27 cellular contexts compared by ENCODE assay signal in the genomic region with DNA sequence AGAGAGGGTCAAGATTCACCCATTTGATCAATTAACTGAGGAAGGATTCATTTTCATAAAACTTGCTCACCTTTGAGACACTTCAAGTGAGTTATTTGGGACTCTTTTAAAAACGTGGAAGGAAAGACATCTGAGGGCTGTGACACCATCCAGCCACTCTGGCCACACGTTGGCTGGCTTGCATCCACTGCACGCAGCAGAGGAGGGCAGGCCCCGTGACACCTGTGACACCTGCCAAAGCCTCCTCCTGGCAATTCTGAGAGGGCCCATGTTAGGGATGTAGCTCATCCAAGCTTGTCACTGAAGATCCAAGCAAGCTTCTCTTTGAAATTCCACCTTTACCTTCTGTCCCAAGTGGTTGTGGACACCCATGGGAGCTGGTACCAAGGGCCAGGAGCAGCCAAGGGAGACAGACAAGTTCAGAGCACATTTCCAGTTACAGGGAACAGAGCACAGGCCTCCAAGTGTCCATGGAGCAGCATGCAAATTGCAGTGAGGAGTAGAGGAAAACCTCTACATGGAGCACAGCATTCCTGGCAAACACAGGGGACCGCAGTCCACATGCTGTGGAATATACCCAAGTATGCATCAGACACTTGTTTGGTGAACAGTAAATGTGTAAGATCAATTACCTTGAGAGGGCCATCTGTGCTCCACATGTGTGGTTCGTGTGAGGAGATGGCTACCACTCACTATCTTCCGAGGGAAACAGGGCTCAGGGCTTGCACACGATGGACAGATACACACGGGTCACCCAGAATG. TPM values are rescaled to one million over a fixed set of nuclear protein-coding genes. Genes with fewer than 3 reads are reported as not detected.
DNase-seq lines count a peak whose midpoint lies in the region; ATAC-seq, FAIRE-seq and TF ChIP-seq lines count a peak whose summit lies in the region.
"Had no signal": no experiment of that assay in that cellular context is flagged by ENCODE, and none has a peak within 500 bp of the region (broad histone marks: within the 10 kb centered on the region; RNA-seq: fewer than 3 reads in every experiment).

No MANE protein-coding gene starts in this region.

- FAIRE-seq in D721Med (lab: Jason Lieb, UNC): no peak
- FAIRE-seq: A549, RCC 7860 had no signal

- no peak for TF ChIP-seq CTCF in AG10803 (conservative IDR thresholded peaks at IDR 0.05; ENCODE audit: low read length)
- no peak for TF ChIP-seq CTCF in fibroblast of mammary gland (conservative IDR thresholded peaks at IDR 0.05; ENCODE audit: control insufficient read depth, insufficient read depth, low read depth, low read length)
- TF ChIP-seq CTCF in D721Med (IDR thresholded peaks at IDR 0.05; ENCODE audit: insufficient read depth, missing control alignments): no peak
- no peak for TF ChIP-seq CTCF in mucosa of descending colon (IDR thresholded peaks at IDR 0.05)

- intact Hi-C loops in mucosa of descending colon (cut with DNase I, micrococcal nuclease): no loop called here

- CTCF ChIA-PET in activated CD4-positive, alpha-beta memory T cell treated with anti-CD3 and anti-CD28 coated beads, Interleukin-2, amount 10 ng/mL, durations not matched to agents 7 days and 5 days (lab: Charles Lee): no interaction called here

- no peak overlapping the region for H3K4me3 Mint-ChIP-seq in activated CD4-positive, alpha-beta memory T cell treated with anti-CD3 and anti-CD28 coated beads, Interleukin-2, amount 10 ng/mL, durations not matched to agents 7 days and 5 days
- H3K4me3 Mint-ChIP-seq: CD4-positive, alpha-beta T cell; HFFc6 had no signal

- ATAC-seq in SK-N-SH treated with all-trans-retinoic acid at 6 μM for 48 hours (peak; percentile 23; the same call in 2 of the 3 replicates), mucosa of descending colon (no peak)
- ATAC-seq: A549 had no signal

- DNase-seq in AG10803 (ENCODE audit: low read depth) (peak; percentile 89), NCI-H524 (lab: John Stamatoyannopoulos, UW) (peak; percentile 48 to 63), fibroblast of mammary gland (ENCODE audit: low read depth) (peak; percentile 36), MV-4-11 (lab: John Stamatoyannopoulos, UW) (no peak), D721Med (ENCODE audit: insufficient read length, low spot score) (no peak), mucosa of descending colon (no peak)
- DNase-seq in activated CD4-positive, alpha-beta memory T cell treated with anti-CD3 and anti-CD28 coated beads, Interleukin-2, amount 10 ng/mL, durations not matched to agents 7 days and 5 days: no peak
- DNase-seq: CD4-positive, alpha-beta T cell; COR-L47; DMS153; GF-D8; H7; HFFc6; Kasumi-1; NCI-H1417; NCI-H187 treated with DMSO at 0.1 percent for 48 hours; NCI-H2107; NCI-H446 treated with DMSO at 0.1 percent for 48 hours; NCI-H774; Right ventricle myocardium superior; SW 1271 had no signal

- H3K4me1 ChIP-seq in mucosa of descending colon (ENCODE audit: low read depth): peaks cover 4% of the 10 kb centered on the region
- H3K4me1 ChIP-seq: A549, BLaER1 had no signal

- peaks cover 32% of the 10 kb centered on the region for H3K27me3 Mint-ChIP-seq in activated CD4-positive, alpha-beta memory T cell treated with anti-CD3 and anti-CD28 coated beads, Interleukin-2, amount 10 ng/mL, durations not matched to agents 7 days and 5 days

- H3K4me3 ChIP-seq in AG10803 (ENCODE audit: low read length) (no peak overlapping the region), fibroblast of mammary gland (ENCODE audit: control insufficient read depth, low read depth, low read length) (no peak overlapping the region), mucosa of descending colon (no peak overlapping the region)
- H3K4me3 ChIP-seq: A549, BLaER1 had no signal

- no peaks in the 10 kb centered on the region for H3K9me3 Mint-ChIP-seq in activated CD4-positive, alpha-beta memory T cell treated with anti-CD3 and anti-CD28 coated beads, Interleukin-2, amount 10 ng/mL, durations not matched to agents 7 days and 5 days
- H3K9me3 Mint-ChIP-seq: CD4-positive, alpha-beta T cell; HFFc6 had no signal

- H3K36me3 Mint-ChIP-seq in activated CD4-positive, alpha-beta memory T cell treated with anti-CD3 and anti-CD28 coated beads, Interleukin-2, amount 10 ng/mL, durations not matched to agents 7 days and 5 days (ENCODE audit: low read depth): no peaks in the 10 kb centered on the region

- POLR2A ChIA-PET in activated CD4-positive, alpha-beta memory T cell treated with anti-CD3 and anti-CD28 coated beads, Interleukin-2, amount 10 ng/mL, durations not matched to agents 7 days and 5 days (lab: Charles Lee): no interaction called here

- no peaks in the 10 kb centered on the region for H3K36me3 ChIP-seq in mucosa of descending colon (ENCODE audit: low read depth)
- H3K36me3 ChIP-seq: BLaER1 had no signal

- H3K4me1 Mint-ChIP-seq in activated CD4-positive, alpha-beta memory T cell treated with anti-CD3 and anti-CD28 coated beads, Interleukin-2, amount 10 ng/mL, durations not matched to agents 7 days and 5 days: no peaks in the 10 kb centered on the region

- H3K27ac Mint-ChIP-seq in activated CD4-positive, alpha-beta memory T cell treated with anti-CD3 and anti-CD28 coated beads, Interleukin-2, amount 10 ng/mL, durations not matched to agents 7 days and 5 days: no peak overlapping the region
- H3K27ac Mint-ChIP-seq: CD4-positive, alpha-beta T cell; HFFc6 had no signal

- H3K9me3 ChIP-seq in mucosa of descending colon: no peaks in the 10 kb centered on the region
- H3K9me3 ChIP-seq: A549, BLaER1 had no signal

TF ChIP-seq in SK-N-SH treated with all-trans-retinoic acid at 6 μM for 48 hours, 23 proteins besides CTCF, POLR2A, EP300 and RAD21 (continues in another document):
- TF ChIP-seq ARNTL (CRISPR knock-in tag; IDR thresholded peaks at IDR 0.05; ENCODE audit: borderline replicate concordance, low read depth) (no peak), ZC3H10 (CRISPR knock-in tag; IDR thresholded peaks at IDR 0.05) (no peak), CSDC2 (CRISPR knock-in tag; IDR thresholded peaks at IDR 0.05) (no peak), ZNF565 (CRISPR knock-in tag; conservative IDR thresholded peaks at IDR 0.05; ENCODE audit: low read depth) (no peak), ESRRG (CRISPR knock-in tag; IDR thresholded peaks at IDR 0.05) (no peak), RARB (CRISPR knock-in tag; IDR thresholded peaks at IDR 0.05) (no peak), PPARA (CRISPR knock-in tag; IDR thresholded peaks at IDR 0.05; ENCODE audit: borderline replicate concordance) (no peak), ZNF70 (CRISPR knock-in tag; IDR thresholded peaks at IDR 0.05) (no peak), TOX (CRISPR knock-in tag; IDR thresholded peaks at IDR 0.05; ENCODE audit: borderline replicate concordance) (no peak), ISL1 (CRISPR knock-in tag; IDR thresholded peaks at IDR 0.05) (no peak), BACH2 (CRISPR knock-in tag; IDR thresholded peaks at IDR 0.05; ENCODE audit: borderline replicate concordance) (no peak)
- TF ChIP-seq, protein P1, sequence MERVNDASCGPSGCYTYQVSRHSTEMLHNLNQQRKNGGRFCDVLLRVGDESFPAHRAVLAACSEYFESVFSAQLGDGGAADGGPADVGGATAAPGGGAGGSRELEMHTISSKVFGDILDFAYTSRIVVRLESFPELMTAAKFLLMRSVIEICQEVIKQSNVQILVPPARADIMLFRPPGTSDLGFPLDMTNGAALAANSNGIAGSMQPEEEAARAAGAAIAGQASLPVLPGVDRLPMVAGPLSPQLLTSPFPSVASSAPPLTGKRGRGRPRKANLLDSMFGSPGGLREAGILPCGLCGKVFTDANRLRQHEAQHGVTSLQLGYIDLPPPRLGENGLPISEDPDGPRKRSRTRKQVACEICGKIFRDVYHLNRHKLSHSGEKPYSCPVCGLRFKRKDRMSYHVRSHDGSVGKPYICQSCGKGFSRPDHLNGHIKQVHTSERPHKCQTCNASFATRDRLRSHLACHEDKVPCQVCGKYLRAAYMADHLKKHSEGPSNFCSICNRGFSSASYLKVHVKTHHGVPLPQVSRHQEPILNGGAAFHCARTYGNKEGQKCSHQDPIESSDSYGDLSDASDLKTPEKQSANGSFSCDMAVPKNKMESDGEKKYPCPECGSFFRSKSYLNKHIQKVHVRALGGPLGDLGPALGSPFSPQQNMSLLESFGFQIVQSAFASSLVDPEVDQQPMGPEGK (CRISPR knock-in tag; IDR thresholded peaks at IDR 0.05; ENCODE audit: borderline replicate concordance): no peak
- TF ChIP-seq, protein P2, sequence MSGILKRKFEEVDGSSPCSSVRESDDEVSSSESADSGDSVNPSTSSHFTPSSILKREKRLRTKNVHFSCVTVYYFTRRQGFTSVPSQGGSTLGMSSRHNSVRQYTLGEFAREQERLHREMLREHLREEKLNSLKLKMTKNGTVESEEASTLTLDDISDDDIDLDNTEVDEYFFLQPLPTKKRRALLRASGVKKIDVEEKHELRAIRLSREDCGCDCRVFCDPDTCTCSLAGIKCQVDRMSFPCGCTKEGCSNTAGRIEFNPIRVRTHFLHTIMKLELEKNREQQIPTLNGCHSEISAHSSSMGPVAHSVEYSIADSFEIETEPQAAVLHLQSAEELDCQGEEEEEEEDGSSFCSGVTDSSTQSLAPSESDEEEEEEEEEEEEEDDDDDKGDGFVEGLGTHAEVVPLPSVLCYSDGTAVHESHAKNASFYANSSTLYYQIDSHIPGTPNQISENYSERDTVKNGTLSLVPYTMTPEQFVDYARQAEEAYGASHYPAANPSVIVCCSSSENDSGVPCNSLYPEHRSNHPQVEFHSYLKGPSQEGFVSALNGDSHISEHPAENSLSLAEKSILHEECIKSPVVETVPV (CRISPR knock-in tag; IDR thresholded peaks at IDR 0.05): no peak
- TF ChIP-seq, protein P3, sequence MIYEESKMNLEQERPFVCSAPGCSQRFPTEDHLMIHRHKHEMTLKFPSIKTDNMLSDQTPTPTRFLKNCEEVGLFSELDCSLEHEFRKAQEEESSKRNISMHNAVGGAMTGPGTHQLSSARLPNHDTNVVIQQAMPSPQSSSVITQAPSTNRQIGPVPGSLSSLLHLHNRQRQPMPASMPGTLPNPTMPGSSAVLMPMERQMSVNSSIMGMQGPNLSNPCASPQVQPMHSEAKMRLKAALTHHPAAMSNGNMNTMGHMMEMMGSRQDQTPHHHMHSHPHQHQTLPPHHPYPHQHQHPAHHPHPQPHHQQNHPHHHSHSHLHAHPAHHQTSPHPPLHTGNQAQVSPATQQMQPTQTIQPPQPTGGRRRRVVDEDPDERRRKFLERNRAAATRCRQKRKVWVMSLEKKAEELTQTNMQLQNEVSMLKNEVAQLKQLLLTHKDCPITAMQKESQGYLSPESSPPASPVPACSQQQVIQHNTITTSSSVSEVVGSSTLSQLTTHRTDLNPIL (CRISPR knock-in tag; IDR thresholded peaks at IDR 0.05; ENCODE audit: low read depth): no peak

RNA-seq across cellular contexts. Expression of a gene that starts 4.7 kb away (rescaled TPM):
- total RNA-seq in mucosa of descending colon: 100 to 1,000 TPM; 107 to 326 (median 174) TPM
- not detected for total RNA-seq in activated CD4-positive, alpha-beta memory T cell treated with anti-CD3 and anti-CD28 coated beads, Interleukin-2, amount 10 ng/mL, durations not matched to agents 7 days and 5 days
- total RNA-seq: CD4-positive, alpha-beta T cell; H7; OCI-LY7; Right ventricle myocardium superior; SK-MEL-5 had no signal

RNA-seq across cellular contexts. Expression of a gene that starts 16.9 kb away (rescaled TPM):
- total RNA-seq in mucosa of descending colon: 10 to 100 TPM; 32.1 to 55.5 (median 34.4) TPM
- 10 to 100 TPM; 35.8 to 37.7 TPM for total RNA-seq in activated CD4-positive, alpha-beta memory T cell treated with anti-CD3 and anti-CD28 coated beads, Interleukin-2, amount 10 ng/mL, durations not matched to agents 7 days and 5 days

Comparison
In these comparisons a context has a peak if more than half of its experiments do, and no peak if none do; other contexts are left out.
1. DNase-seq: peak in AG10803 (single experiment), NCI-H524 (2 of 2) and fibroblast of mammary gland (single experiment); none in MV-4-11 (single experiment), D721Med (single experiment), mucosa of descending colon (0 of 3) and activated CD4-positive, alpha-beta memory T cell treated with anti-CD3 and anti-CD28 coated beads, Interleukin-2, amount 10 ng/mL, durations not matched to agents 7 days and 5 days (single experiment).
2. RNA of a gene that starts 4.7 kb away (total RNA-seq): 107 to 326 TPM in mucosa of descending colon; not detected in activated CD4-positive, alpha-beta memory T cell treated with anti-CD3 and anti-CD28 coated beads, Interleukin-2, amount 10 ng/mL, durations not matched to agents 7 days and 5 days; every median in the first group is over 100 times any median in the second.